Comparison of ENCODE assay signal across 8 cellular contexts in the genomic region with DNA sequence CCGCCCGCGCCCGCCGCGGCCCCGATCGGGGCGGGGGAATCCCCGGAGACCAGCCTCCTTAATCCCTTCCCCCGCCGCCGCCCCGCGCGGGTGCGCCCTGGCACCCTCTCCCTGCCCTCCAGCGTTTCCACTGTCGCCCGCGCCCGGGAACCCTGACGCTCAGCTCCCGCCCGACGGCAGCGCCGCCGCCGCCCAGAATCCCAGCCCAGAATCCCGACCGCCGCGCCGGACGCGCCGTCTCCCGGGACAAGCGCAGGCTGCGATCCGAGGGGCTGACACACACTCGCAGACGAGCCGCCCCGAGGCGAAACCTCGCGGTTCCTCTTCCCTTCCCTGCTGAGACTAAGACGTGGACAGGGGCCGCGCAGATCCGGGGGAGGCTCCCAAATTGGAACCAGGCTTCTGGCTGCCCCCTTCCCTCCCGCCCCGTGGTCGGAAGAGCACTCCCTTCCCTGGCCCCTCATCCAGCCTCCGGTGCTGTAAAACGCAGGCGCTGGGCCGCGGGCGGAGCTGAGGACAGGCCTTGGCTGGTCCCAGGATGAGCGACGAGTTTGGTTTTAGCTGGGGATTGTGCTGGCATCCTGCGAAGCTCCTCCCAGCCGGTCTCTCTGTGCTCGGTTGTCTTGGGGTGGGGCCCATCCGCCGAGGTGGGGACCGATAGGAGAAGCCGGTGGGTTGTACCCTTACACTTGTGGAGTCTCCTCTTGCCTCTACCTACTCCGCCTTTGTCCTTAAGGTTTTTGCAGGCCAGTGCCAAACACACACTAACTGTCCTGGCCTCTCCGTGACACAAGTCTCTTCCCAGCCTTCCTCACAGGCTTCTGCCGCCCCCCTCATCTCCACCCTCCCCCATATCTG. TPM values are rescaled to one million over a fixed set of nuclear protein-coding genes. Genes with fewer than 3 reads are reported as not detected.
A peak's percentile ranks its signal among the peaks of the same experiment; 100 is the strongest.
DNase-seq lines count a peak whose midpoint lies in the region; ATAC-seq, FAIRE-seq and TF ChIP-seq lines count a peak whose summit lies in the region.

No MANE protein-coding gene starts in this region.

- H3K9me3 ChIP-seq in mucosa of rectum (ENCODE audit: control insufficient read depth in 2 of 2, low read length in 2 of 2) (no peaks in the 10 kb centered on the region), vagina (no peaks in the 10 kb centered on the region)

- DNase-seq in D721Med (ENCODE audit: insufficient read length, low spot score): peak; percentile 78
- DNase-seq in HT-29 (ENCODE audit: low spot score): peak; percentile 47
- peak; percentile 72 for DNase-seq in UCSD-AML1 (lab: John Stamatoyannopoulos, UW; ENCODE audit: unreplicated experiment)
- no peak for DNase-seq in epithelial cell of proximal tubule (ENCODE audit: low read depth)
- peak in 1 of 2 donors; percentile 96 for DNase-seq in vagina (ENCODE audit: extremely low spot score in 2 of 2)

- intact Hi-C loops in vagina (cut with DNase I): no loop called here

- H3K27me3 ChIP-seq in mucosa of rectum (ENCODE audit: control insufficient read depth in 2 of 2, insufficient read depth in 2 of 2, low read length in 2 of 2) (no peaks in the 10 kb centered on the region), vagina (no peaks in the 10 kb centered on the region)

- peak in 1 of 2 donors; percentile 52 for TF ChIP-seq POLR2A in vagina (IDR thresholded peaks at IDR 0.05)

- H3K27ac ChIP-seq in mucosa of rectum (ENCODE audit: low read depth in 2 of 2, low read length in 2 of 2): peak overlapping the region; percentile 93 to 95
- H3K27ac ChIP-seq in vagina: peak overlapping the region; percentile 97

- ATAC-seq in GM19452 (IDR thresholded peaks at IDR 0.05; ENCODE audit: unreplicated experiment) (peak; percentile 41), GM19351 (IDR thresholded peaks at IDR 0.05; ENCODE audit: unreplicated experiment) (no peak)

- no peak for FAIRE-seq in D721Med (lab: Jason Lieb, UNC)

- TF ChIP-seq CTCF in D721Med (IDR thresholded peaks at IDR 0.05; ENCODE audit: insufficient read depth, missing control alignments): no peak
- TF ChIP-seq CTCF in epithelial cell of proximal tubule (conservative IDR thresholded peaks at IDR 0.05; ENCODE audit: low read depth, low read length): no peak
- TF ChIP-seq CTCF in vagina (IDR thresholded peaks at IDR 0.05): no peak

- H3K36me3 ChIP-seq in mucosa of rectum (ENCODE audit: control insufficient read depth in 2 of 2, insufficient read depth in 2 of 2, low read length in 2 of 2) (peaks cover 7 to 11% of the 10 kb centered on the region in 2 donors), vagina (peaks cover 0 to 10% of the 10 kb centered on the region in 2 donors)

- H3K4me1 ChIP-seq in mucosa of rectum (ENCODE audit: control insufficient read depth in 2 of 2, insufficient read depth in 2 of 2, low read length in 2 of 2) (peaks cover 43 to 44% of the 10 kb centered on the region in 2 donors), vagina (peaks cover 75% of the 10 kb centered on the region)

- H3K4me3 ChIP-seq in epithelial cell of proximal tubule (ENCODE audit: low read depth, low read length): peak overlapping the region; percentile 68
- H3K4me3 ChIP-seq in mucosa of rectum (ENCODE audit: low read length in 2 of 2): peak overlapping the region; percentile 76 to 77
- H3K4me3 ChIP-seq in vagina: peak overlapping the region; percentile 74

- peak overlapping the region; percentile 74 to 80 for H3K9ac ChIP-seq in mucosa of rectum (ENCODE audit: low read depth in 1 of 2, low read length in 2 of 2)

RNA-seq across cellular contexts. Expression of gene MARVELD1, which starts 1.1 kb away (rescaled TPM):
- 24.5 and 24.9 TPM in 2 replicates for total RNA-seq in HT-29 (2014; rRNA removed; shearing (Covaris generic))
- total RNA-seq in epithelial cell of proximal tubule (21.2 and 30.5 TPM in 2 replicates), vagina (24.1 TPM)

RNA-seq across cellular contexts. Expression of gene ZFYVE27, which starts 22.3 kb away (rescaled TPM):
- total RNA-seq in HT-29 (2014; rRNA removed; shearing (Covaris generic)): 34.6 and 45.5 TPM in 2 replicates
- total RNA-seq in epithelial cell of proximal tubule (13.5 and 23.6 TPM in 2 replicates), vagina (28.0 TPM)

RNA-seq across cellular contexts. Expression of gene AVPI1, which starts 27.6 kb away (rescaled TPM):
- 31.9 and 35.5 TPM in 2 replicates for total RNA-seq in HT-29 (2014; rRNA removed; shearing (Covaris generic))
- total RNA-seq in epithelial cell of proximal tubule (6.5 and 12.0 TPM in 2 replicates), vagina (125 TPM)

RNA-seq across cellular contexts. Expression of gene SFRP5, which starts 57.2 kb away (rescaled TPM):
- total RNA-seq in HT-29 (2014; rRNA removed; shearing (Covaris generic)): 0.21 TPM in 1 of 2 replicates, not detected in the other
- total RNA-seq in epithelial cell of proximal tubule (not detected in 2 replicates), vagina (1.7 TPM)
